In the genomic region with DNA sequence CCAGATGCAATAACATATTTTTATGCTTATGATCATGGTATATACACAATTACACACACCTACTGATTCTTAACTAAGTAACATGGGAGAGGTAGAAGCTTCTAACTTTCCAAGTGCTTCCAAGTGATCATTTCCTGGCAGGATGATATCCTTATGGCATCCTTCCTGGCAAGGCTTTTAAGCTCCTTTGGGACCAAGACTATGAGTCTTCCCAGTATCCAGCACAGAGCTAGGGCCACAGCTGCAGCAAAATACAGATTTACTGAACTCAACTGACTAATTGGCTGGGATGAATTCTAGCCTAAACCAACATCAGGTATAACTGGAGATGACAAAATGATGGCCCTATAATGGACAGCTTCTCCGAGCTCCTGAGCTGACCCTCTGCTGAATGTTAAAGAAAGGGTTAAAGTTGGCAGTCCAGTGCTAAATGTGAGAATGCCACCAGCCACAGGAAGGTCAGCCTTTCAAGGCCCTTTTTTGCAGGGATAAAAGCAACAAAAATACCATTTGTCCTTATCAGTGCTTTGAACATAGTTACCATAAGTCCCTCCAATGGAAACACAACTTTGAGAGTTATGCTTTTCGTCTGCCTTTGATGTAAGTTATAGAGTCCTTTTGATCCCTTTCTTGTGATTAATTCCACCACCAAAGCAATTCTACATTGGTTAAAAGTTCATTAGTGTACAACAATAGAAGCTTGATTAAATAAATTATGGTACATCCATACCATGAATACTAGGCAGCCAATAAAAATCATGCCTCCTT, we compare ENCODE assay signal across 1 cellular context.
TF ChIP-seq lines count a peak whose summit lies in the region.

No MANE protein-coding gene starts in this region.

TF ChIP-seq in HepG2, 621 proteins besides CTCF, POLR2A, EP300 and RAD21 (continued from another document and continues in another):
- no peak for TF ChIP-seq IRF1 (CRISPR knock-in tag; IDR thresholded peaks at IDR 0.05; ENCODE audit: low read depth)
- TF ChIP-seq, protein P1, sequence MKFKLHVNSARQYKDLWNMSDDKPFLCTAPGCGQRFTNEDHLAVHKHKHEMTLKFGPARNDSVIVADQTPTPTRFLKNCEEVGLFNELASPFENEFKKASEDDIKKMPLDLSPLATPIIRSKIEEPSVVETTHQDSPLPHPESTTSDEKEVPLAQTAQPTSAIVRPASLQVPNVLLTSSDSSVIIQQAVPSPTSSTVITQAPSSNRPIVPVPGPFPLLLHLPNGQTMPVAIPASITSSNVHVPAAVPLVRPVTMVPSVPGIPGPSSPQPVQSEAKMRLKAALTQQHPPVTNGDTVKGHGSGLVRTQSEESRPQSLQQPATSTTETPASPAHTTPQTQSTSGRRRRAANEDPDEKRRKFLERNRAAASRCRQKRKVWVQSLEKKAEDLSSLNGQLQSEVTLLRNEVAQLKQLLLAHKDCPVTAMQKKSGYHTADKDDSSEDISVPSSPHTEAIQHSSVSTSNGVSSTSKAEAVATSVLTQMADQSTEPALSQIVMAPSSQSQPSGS (CRISPR knock-in tag; IDR thresholded peaks at IDR 0.05), result 0 out of 2 replicates have a peak, but pooled peaks have one; percentile 33
- TF ChIP-seq ZBTB7A (CRISPR knock-in tag; IDR thresholded peaks at IDR 0.05), result no peak
- TF ChIP-seq RFXAP (CRISPR knock-in tag; IDR thresholded peaks at IDR 0.05; ENCODE audit: borderline replicate concordance), result no peak
- TF ChIP-seq SKI (IDR thresholded peaks at IDR 0.05; ENCODE audit: partially characterized antibody), result no peak
- TF ChIP-seq TBX2 (CRISPR knock-in tag; IDR thresholded peaks at IDR 0.05; ENCODE audit: borderline replicate concordance), result peak; percentile 88
- TF ChIP-seq ATF3 (CRISPR knock-in tag; IDR thresholded peaks at IDR 0.05), result no peak
- no peak for TF ChIP-seq SCMH1 (CRISPR knock-in tag; IDR thresholded peaks at IDR 0.05; ENCODE audit: borderline replicate concordance)
- TF ChIP-seq HOXD1 (CRISPR knock-in tag; IDR thresholded peaks at IDR 0.05), result no peak
- TF ChIP-seq AKAP8 (CRISPR knock-in tag; IDR thresholded peaks at IDR 0.05), result no peak
- no peak for TF ChIP-seq ZNF570 (CRISPR knock-in tag; IDR thresholded peaks at IDR 0.05; ENCODE audit: borderline replicate concordance)
- TF ChIP-seq NFRKB (IDR thresholded peaks at IDR 0.05), result no peak
- TF ChIP-seq MIXL1 (CRISPR knock-in tag; IDR thresholded peaks at IDR 0.05), result 0 out of 2 replicates have a peak, but pooled peaks have one; percentile 33
- TF ChIP-seq, protein P2, sequence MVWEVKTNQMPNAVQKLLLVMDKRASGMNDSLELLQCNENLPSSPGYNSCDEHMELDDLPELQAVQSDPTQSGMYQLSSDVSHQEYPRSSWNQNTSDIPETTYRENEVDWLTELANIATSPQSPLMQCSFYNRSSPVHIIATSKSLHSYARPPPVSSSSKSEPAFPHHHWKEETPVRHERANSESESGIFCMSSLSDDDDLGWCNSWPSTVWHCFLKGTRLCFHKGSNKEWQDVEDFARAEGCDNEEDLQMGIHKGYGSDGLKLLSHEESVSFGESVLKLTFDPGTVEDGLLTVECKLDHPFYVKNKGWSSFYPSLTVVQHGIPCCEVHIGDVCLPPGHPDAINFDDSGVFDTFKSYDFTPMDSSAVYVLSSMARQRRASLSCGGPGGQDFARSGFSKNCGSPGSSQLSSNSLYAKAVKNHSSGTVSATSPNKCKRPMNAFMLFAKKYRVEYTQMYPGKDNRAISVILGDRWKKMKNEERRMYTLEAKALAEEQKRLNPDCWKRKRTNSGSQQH (CRISPR knock-in tag; IDR thresholded peaks at IDR 0.05; ENCODE audit: low read depth), result no peak
- no peak for TF ChIP-seq ZNF557 (CRISPR knock-in tag; IDR thresholded peaks at IDR 0.05)
- TF ChIP-seq ZMYM3 (CRISPR knock-in tag; IDR thresholded peaks at IDR 0.05), result no peak
- TF ChIP-seq SIX4 (CRISPR knock-in tag; IDR thresholded peaks at IDR 0.05), result no peak
- no peak for TF ChIP-seq HNRNPUL1 (IDR thresholded peaks at IDR 0.05; ENCODE audit: low read depth, low read length)
- TF ChIP-seq, protein P3, sequence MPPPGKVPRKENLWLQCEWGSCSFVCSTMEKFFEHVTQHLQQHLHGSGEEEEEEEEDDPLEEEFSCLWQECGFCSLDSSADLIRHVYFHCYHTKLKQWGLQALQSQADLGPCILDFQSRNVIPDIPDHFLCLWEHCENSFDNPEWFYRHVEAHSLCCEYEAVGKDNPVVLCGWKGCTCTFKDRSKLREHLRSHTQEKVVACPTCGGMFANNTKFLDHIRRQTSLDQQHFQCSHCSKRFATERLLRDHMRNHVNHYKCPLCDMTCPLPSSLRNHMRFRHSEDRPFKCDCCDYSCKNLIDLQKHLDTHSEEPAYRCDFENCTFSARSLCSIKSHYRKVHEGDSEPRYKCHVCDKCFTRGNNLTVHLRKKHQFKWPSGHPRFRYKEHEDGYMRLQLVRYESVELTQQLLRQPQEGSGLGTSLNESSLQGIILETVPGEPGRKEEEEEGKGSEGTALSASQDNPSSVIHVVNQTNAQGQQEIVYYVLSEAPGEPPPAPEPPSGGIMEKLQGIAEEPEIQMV (CRISPR knock-in tag; IDR thresholded peaks at IDR 0.05; ENCODE audit: low read depth), result no peak
- peak; percentile 44; the same call in 1 of the 2 replicates for TF ChIP-seq NFYC (CRISPR knock-in tag; IDR thresholded peaks at IDR 0.05)
- TF ChIP-seq SIN3B (IDR thresholded peaks at IDR 0.05; ENCODE audit: low read length), result no peak
- TF ChIP-seq MATR3 (CRISPR knock-in tag; IDR thresholded peaks at IDR 0.05), result no peak
- no peak for TF ChIP-seq ZFP36L2 (CRISPR knock-in tag; IDR thresholded peaks at IDR 0.05)
- TF ChIP-seq SMARCC2 (IDR thresholded peaks at IDR 0.05), result no peak
- no peak for TF ChIP-seq PHF21A (CRISPR knock-in tag; IDR thresholded peaks at IDR 0.05)
- no peak for TF ChIP-seq ARID2 (CRISPR knock-in tag; IDR thresholded peaks at IDR 0.05; ENCODE audit: borderline replicate concordance)
- TF ChIP-seq ZNF263 (CRISPR knock-in tag; IDR thresholded peaks at IDR 0.05), result no peak
- no peak for TF ChIP-seq NFKBIZ (CRISPR knock-in tag; IDR thresholded peaks at IDR 0.05)
- TF ChIP-seq JUN (CRISPR knock-in tag; IDR thresholded peaks at IDR 0.05), result no peak
- TF ChIP-seq JARID2 (CRISPR knock-in tag; IDR thresholded peaks at IDR 0.05; ENCODE audit: insufficient replicate concordance), result no peak
- no peak for TF ChIP-seq SMAD9 (CRISPR knock-in tag; IDR thresholded peaks at IDR 0.05)
- no peak for TF ChIP-seq HES4 (CRISPR knock-in tag; IDR thresholded peaks at IDR 0.05; ENCODE audit: borderline replicate concordance)
- TF ChIP-seq NR2F6 (IDR thresholded peaks at IDR 0.05), result peak; percentile 78
- peak; percentile 93 for TF ChIP-seq NR2F6 (CRISPR knock-in tag; IDR thresholded peaks at IDR 0.05)
- TF ChIP-seq CBX2 (IDR thresholded peaks at IDR 0.05; ENCODE audit: low read depth, low read length), result no peak
- TF ChIP-seq CBX2 (CRISPR knock-in tag; IDR thresholded peaks at IDR 0.05; ENCODE audit: low read depth), result no peak
- TF ChIP-seq BCL6 (CRISPR knock-in tag; IDR thresholded peaks at IDR 0.05), result peak; percentile 58; the same call in 1 of the 2 replicates
- no peak for TF ChIP-seq IRX3 (CRISPR knock-in tag; IDR thresholded peaks at IDR 0.05; ENCODE audit: borderline replicate concordance, low read depth)
- TF ChIP-seq DRAP1 (CRISPR knock-in tag; IDR thresholded peaks at IDR 0.05), result peak; percentile 12; the same call in 1 of the 2 replicates
- TF ChIP-seq NCOA2 (CRISPR knock-in tag; IDR thresholded peaks at IDR 0.05), result peak; percentile 96
- no peak for TF ChIP-seq ZNF720 (CRISPR knock-in tag; IDR thresholded peaks at IDR 0.05)
- no peak for TF ChIP-seq ZNF484 (CRISPR knock-in tag; IDR thresholded peaks at IDR 0.05; ENCODE audit: borderline replicate concordance, low read depth)
- TF ChIP-seq SIN3A (IDR thresholded peaks at IDR 0.05; ENCODE audit: borderline replicate concordance, low read depth, low read length), result no peak
- no peak for TF ChIP-seq ZNF556 (CRISPR knock-in tag; IDR thresholded peaks at IDR 0.05; ENCODE audit: borderline replicate concordance)
- 0 out of 2 replicates have a peak, but pooled peaks have one; percentile 14 for TF ChIP-seq SOX13 (IDR thresholded peaks at IDR 0.05)
- peak in 1 of 2 experiments; percentile 90; a peak in 2 of 4 replicates for TF ChIP-seq SOX13 (CRISPR knock-in tag; conservative IDR thresholded peaks at IDR 0.05 in 1 of 2, IDR thresholded peaks at IDR 0.05 in 1 of 2)
- TF ChIP-seq ZNF451 (CRISPR knock-in tag; IDR thresholded peaks at IDR 0.05), result no peak
- no peak for TF ChIP-seq ZNF558 (CRISPR knock-in tag; IDR thresholded peaks at IDR 0.05; ENCODE audit: borderline replicate concordance)
- TF ChIP-seq ZFP36L1 (CRISPR knock-in tag; IDR thresholded peaks at IDR 0.05), result no peak
- no peak for TF ChIP-seq ZNF251 (CRISPR knock-in tag; IDR thresholded peaks at IDR 0.05)
- no peak for TF ChIP-seq ZNF20 (CRISPR knock-in tag; IDR thresholded peaks at IDR 0.05)
- no peak for TF ChIP-seq ZBTB3 (CRISPR knock-in tag; IDR thresholded peaks at IDR 0.05; ENCODE audit: borderline replicate concordance, low read depth)
- no peak for TF ChIP-seq KDM5B (CRISPR knock-in tag; IDR thresholded peaks at IDR 0.05; ENCODE audit: borderline replicate concordance)
- TF ChIP-seq ETV5 (CRISPR knock-in tag; IDR thresholded peaks at IDR 0.05; ENCODE audit: borderline replicate concordance), result peak; percentile 72; the same call in 1 of the 2 replicates
- no peak for TF ChIP-seq REPIN1 (CRISPR knock-in tag; IDR thresholded peaks at IDR 0.05; ENCODE audit: borderline replicate concordance, low read depth)
- TF ChIP-seq ZNF761 (CRISPR knock-in tag; conservative IDR thresholded peaks at IDR 0.05), result no peak
- TF ChIP-seq ZNF24 (IDR thresholded peaks at IDR 0.05), result no peak
- no peak for TF ChIP-seq NKX3-1 (CRISPR knock-in tag; IDR thresholded peaks at IDR 0.05)
- TF ChIP-seq RXRB (CRISPR knock-in tag; IDR thresholded peaks at IDR 0.05; ENCODE audit: borderline replicate concordance), result peak; percentile 79; the same call in 1 of the 2 replicates
- no peak for TF ChIP-seq ZNF83 (CRISPR knock-in tag; IDR thresholded peaks at IDR 0.05; ENCODE audit: borderline replicate concordance)
- TF ChIP-seq, protein P4, sequence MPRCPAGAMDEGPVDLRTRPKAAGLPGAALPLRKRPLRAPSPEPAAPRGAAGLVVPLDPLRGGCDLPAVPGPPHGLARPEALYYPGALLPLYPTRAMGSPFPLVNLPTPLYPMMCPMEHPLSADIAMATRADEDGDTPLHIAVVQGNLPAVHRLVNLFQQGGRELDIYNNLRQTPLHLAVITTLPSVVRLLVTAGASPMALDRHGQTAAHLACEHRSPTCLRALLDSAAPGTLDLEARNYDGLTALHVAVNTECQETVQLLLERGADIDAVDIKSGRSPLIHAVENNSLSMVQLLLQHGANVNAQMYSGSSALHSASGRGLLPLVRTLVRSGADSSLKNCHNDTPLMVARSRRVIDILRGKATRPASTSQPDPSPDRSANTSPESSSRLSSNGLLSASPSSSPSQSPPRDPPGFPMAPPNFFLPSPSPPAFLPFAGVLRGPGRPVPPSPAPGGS (CRISPR knock-in tag; IDR thresholded peaks at IDR 0.05), result no peak
- TF ChIP-seq ZNF232 (CRISPR knock-in tag; IDR thresholded peaks at IDR 0.05; ENCODE audit: borderline replicate concordance), result no peak
- TF ChIP-seq, protein P5, sequence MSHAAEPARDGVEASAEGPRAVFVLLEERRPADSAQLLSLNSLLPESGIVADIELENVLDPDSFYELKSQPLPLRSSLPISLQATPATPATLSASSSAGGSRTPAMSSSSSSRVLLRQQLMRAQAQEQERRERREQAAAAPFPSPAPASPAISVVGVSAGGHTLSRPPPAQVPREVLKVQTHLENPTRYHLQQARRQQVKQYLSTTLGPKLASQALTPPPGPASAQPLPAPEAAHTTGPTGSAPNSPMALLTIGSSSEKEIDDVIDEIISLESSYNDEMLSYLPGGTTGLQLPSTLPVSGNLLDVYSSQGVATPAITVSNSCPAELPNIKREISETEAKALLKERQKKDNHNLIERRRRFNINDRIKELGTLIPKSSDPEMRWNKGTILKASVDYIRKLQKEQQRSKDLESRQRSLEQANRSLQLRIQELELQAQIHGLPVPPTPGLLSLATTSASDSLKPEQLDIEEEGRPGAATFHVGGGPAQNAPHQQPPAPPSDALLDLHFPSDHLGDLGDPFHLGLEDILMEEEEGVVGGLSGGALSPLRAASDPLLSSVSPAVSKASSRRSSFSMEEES (CRISPR knock-in tag; IDR thresholded peaks at IDR 0.05), result peak; percentile 82
- TF ChIP-seq RXRA (CRISPR knock-in tag; IDR thresholded peaks at IDR 0.05), result peak; percentile 35; the same call in 1 of the 2 replicates
- TF ChIP-seq ARNT (IDR thresholded peaks at IDR 0.05), result no peak
- no peak for TF ChIP-seq ZBTB37 (CRISPR knock-in tag; IDR thresholded peaks at IDR 0.05)
- TF ChIP-seq CHCHD3 (CRISPR knock-in tag; IDR thresholded peaks at IDR 0.05), result no peak
- TF ChIP-seq ZKSCAN5 (CRISPR knock-in tag; IDR thresholded peaks at IDR 0.05), result no peak
- no peak for TF ChIP-seq ZNF207 (IDR thresholded peaks at IDR 0.05; ENCODE audit: borderline replicate concordance)
- TF ChIP-seq NFE2 (CRISPR knock-in tag; IDR thresholded peaks at IDR 0.05), result no peak
- TF ChIP-seq PRMT3 (CRISPR knock-in tag; IDR thresholded peaks at IDR 0.05; ENCODE audit: borderline replicate concordance, low read depth), result no peak
